ENCODE assay signal across 2 cellular contexts in the genomic region with DNA sequence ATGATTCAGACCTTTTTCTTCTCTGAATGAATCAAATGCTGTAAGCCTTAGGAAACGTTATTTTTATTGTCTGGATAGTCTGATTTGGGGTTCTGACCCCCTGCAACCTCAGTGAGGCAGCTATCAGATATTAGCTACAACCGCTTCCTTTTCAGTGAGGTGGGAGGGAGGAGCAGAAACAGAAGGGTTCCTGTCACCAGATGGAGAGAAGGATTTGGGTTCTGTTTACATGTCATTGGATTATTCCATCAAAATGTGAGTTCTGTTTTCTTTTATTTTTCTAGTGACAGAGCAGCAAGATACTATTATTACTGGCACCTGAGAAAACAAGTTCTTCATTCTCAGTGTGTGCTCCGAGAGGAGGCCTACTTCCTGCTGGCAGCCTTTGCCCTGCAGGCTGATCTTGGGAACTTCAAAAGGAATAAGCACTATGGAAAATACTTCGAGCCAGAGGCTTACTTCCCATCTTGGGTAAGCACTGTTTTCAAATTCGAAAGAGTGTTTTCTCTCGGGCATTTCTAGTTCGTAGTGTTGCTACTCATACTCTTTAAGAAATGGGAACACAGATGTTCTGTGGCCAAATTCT.
TF ChIP-seq lines count a peak whose summit lies in the region.

No MANE protein-coding gene starts in this region.

TF ChIP-seq in WTC11, 78 proteins besides CTCF, POLR2A, EP300 and RAD21 (continues in another document):
- TF ChIP-seq ZNF416 (CRISPR knock-in tag; IDR thresholded peaks at IDR 0.05), result no peak
- TF ChIP-seq CBFB (CRISPR knock-in tag; IDR thresholded peaks at IDR 0.05; ENCODE audit: low read depth), result no peak
- TF ChIP-seq ZNF396 (CRISPR knock-in tag; IDR thresholded peaks at IDR 0.05; ENCODE audit: borderline replicate concordance), result no peak
- no peak for TF ChIP-seq E2F4 (CRISPR knock-in tag; IDR thresholded peaks at IDR 0.05; ENCODE audit: borderline replicate concordance, low read depth)
- TF ChIP-seq ARID4B (CRISPR knock-in tag; IDR thresholded peaks at IDR 0.05; ENCODE audit: borderline replicate concordance), result no peak
- no peak for TF ChIP-seq ZNF425 (CRISPR knock-in tag; conservative IDR thresholded peaks at IDR 0.05)
- TF ChIP-seq, protein P1, sequence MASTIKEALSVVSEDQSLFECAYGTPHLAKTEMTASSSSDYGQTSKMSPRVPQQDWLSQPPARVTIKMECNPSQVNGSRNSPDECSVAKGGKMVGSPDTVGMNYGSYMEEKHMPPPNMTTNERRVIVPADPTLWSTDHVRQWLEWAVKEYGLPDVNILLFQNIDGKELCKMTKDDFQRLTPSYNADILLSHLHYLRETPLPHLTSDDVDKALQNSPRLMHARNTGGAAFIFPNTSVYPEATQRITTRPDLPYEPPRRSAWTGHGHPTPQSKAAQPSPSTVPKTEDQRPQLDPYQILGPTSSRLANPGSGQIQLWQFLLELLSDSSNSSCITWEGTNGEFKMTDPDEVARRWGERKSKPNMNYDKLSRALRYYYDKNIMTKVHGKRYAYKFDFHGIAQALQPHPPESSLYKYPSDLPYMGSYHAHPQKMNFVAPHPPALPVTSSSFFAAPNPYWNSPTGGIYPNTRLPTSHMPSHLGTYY (CRISPR knock-in tag; IDR thresholded peaks at IDR 0.05), result no peak

TF ChIP-seq in H1, 55 proteins besides CTCF, POLR2A, EP300 and RAD21:
- no peak for TF ChIP-seq HDAC6 (IDR thresholded peaks at IDR 0.05; ENCODE audit: low read depth, low read length)
